Comparison of ENCODE assay signal across 12 cellular contexts in genomic region chr1:202106340-202107284, GRCh38. TPM values are rescaled to one million over a fixed set of nuclear protein-coding genes. Genes with fewer than 3 reads are reported as not detected.
DNase-seq lines count a peak whose midpoint lies in the region; ATAC-seq, FAIRE-seq and TF ChIP-seq lines count a peak whose summit lies in the region.
"Had no signal": no experiment of that assay in that cellular context is flagged by ENCODE, and none has a peak within 500 bp of the region (broad histone marks: within the 10 kb centered on the region; RNA-seq: fewer than 3 reads in every experiment).

No MANE protein-coding gene starts in this region.

- no peaks in the 10 kb centered on the region for H4K20me1 ChIP-seq in HepG2 (ENCODE audit: insufficient read depth, low read length)

- peak; percentile 23 for ATAC-seq in HepG2
- no peak for ATAC-seq in HG02973 (IDR thresholded peaks at IDR 0.05; ENCODE audit: unreplicated experiment)

- TF ChIP-seq EP300 in HepG2 (IDR thresholded peaks at IDR 0.05; ENCODE audit: low read depth in 2 of 2, low read length in 2 of 2) (no peak), HepG2 (CRISPR knock-in tag; IDR thresholded peaks at IDR 0.05; ENCODE audit: borderline replicate concordance) (no peak)

- TF ChIP-seq CTCF in 22Rv1 (IDR thresholded peaks at IDR 0.05) (no peak), VCaP (conservative IDR thresholded peaks at IDR 0.05) (no peak), HepG2 (CRISPR knock-in tag; IDR thresholded peaks at IDR 0.05) (no peak)

- intact Hi-C loops in HepG2 (cut with micrococcal nuclease; ENCODE audit: unreplicated experiment), result no loop called here

- H3K79me2 ChIP-seq in HepG2 (ENCODE audit: insufficient read depth, low read length), result no peaks in the 10 kb centered on the region

- H3K9me3 ChIP-seq in HUES64 (ENCODE audit: insufficient read depth, low read depth, low read length) (no peaks in the 10 kb centered on the region), HepG2 (ENCODE audit: low read length) (no peaks in the 10 kb centered on the region)
- H3K9me3 ChIP-seq: SJCRH30 had no signal

- BruUV-seq in HepG2 (replicated peaks; lab: Mats Ljungman, UMichigan), result no TSS peak

- in situ Hi-C loops in HepG2 (cut with HindIII; ENCODE audit: extremely low pct_ligation_motif_present, low pct_unique_long_range_greater_than_20kb), result no loop called here

- 80% methylated on average over 11 of the region's 11 CpGs for WGBS in HUES64
- 21% methylated on average over 7 of the region's 11 CpGs for WGBS in HepG2 (ENCODE audit: low lambda C conversion rate)

- CTCF ChIA-PET in HepG2 (lab: Yijun Ruan, JAX; ENCODE audit: low intra/inter-chr PET ratio, low total read pairs), result no interaction called here

- FAIRE-seq in HepG2 (lab: Jason Lieb, UNC), result no peak

- H3K36me3 ChIP-seq in HUES64 (ENCODE audit: insufficient read depth, low read length), result no peaks in the 10 kb centered on the region
- no peaks in the 10 kb centered on the region for H3K36me3 ChIP-seq in HepG2 (replicated peaks in 1 of 2; ENCODE audit: control insufficient read depth in 1 of 2, insufficient read depth in 2 of 2, low read length in 2 of 2)
- H3K36me3 ChIP-seq: SJCRH30 had no signal

- H3K9ac ChIP-seq in HUES64 (ENCODE audit: low read depth, low read length) (peak overlapping the region; percentile 20; the same call in 1 of the 2 replicates), HepG2 (ENCODE audit: insufficient read depth, low read depth, low read length) (no peak overlapping the region)

- peak overlapping the region; percentile 24; the same call in 1 of the 2 replicates for H3K4me2 ChIP-seq in HepG2 (ENCODE audit: low read depth, low read length)

- TF ChIP-seq POLR2A in HepG2 (IDR thresholded peaks at IDR 0.05; ENCODE audit: insufficient read depth in 1 of 2, low read depth in 2 of 2, low read length in 2 of 2), result no peak

- POLR2A ChIA-PET in HepG2 (lab: Yijun Ruan, JAX), result interaction anchor here (2.0 to 4.0 kb wide), 2 partner anchors 20 to 96 kb away, joined by 11 to 22 read pairs; partner anchors contain the start of gene ELF3

- H3K4me1 ChIP-seq in HUES64 (ENCODE audit: insufficient read depth, low read length) (peaks cover 19% of the 10 kb centered on the region), HepG2 (ENCODE audit: insufficient read depth, low read length) (peaks cover 54% of the 10 kb centered on the region)

- H3K27me3 ChIP-seq in HUES64 (ENCODE audit: insufficient read depth, low read length) (no peaks in the 10 kb centered on the region), HepG2 (ENCODE audit: control insufficient read depth in 1 of 2, insufficient read depth in 2 of 2, low read length in 2 of 2) (peaks cover 3 to 5% of the 10 kb centered on the region in 2 experiments; a peak in 2 of 5 replicates)

- no peak for TF ChIP-seq RAD21 in HepG2 (CRISPR knock-in tag; IDR thresholded peaks at IDR 0.05)

- H3K4me3 ChIP-seq in HUES64 (ENCODE audit: low read length), result no peak overlapping the region
- H3K4me3 ChIP-seq in HepG2 (replicated peaks in 1 of 3; ENCODE audit: insufficient read depth in 1 of 3, low read depth in 2 of 3, low read length in 3 of 3), result no peak overlapping the region
- H3K4me3 ChIP-seq: SJCRH30 had no signal

- DNase-seq in HepG2 (ENCODE audit: low spot score), result no peak
- no peak for DNase-seq in RKO (ENCODE audit: low spot score)
- no peak for DNase-seq in central memory CD4-positive, alpha-beta T cell
- no peak for DNase-seq in stimulated activated CD8-positive, alpha-beta memory T cell treated with anti-CD3 and anti-CD28 coated beads, Interleukin-4, amount 100 ng/mL, for 48 hours
- DNase-seq: hypothalamus, posterior cingulate gyrus had no signal

- peak overlapping the region; percentile 63 for H3K27ac ChIP-seq in 22Rv1
- peak overlapping the region; percentile 57 for H3K27ac ChIP-seq in HUES64 (ENCODE audit: low read depth, low read length)
- H3K27ac ChIP-seq in VCaP, result peak overlapping the region; percentile 41; the same call in 1 of the 2 replicates
- H3K27ac ChIP-seq in HepG2 (ENCODE audit: extremely low read length, insufficient read depth, low read length), result no peak overlapping the region
- H3K27ac ChIP-seq: SJCRH30 had no signal

- no peak overlapping the region for H2AFZ ChIP-seq in HepG2 (ENCODE audit: low read length)

RNA-seq across cellular contexts. Expression of gene GPR37L1, which starts 16.1 kb away (rescaled TPM):
- 0.05 TPM for polyA plus RNA-seq in HUES64 (2013, experiment 1 of 2)
- polyA plus RNA-seq in HUES64 (2013, experiment 2 of 2), result 0.06 TPM
- total RNA-seq in HepG2 (2016; rRNA removed; fragmentation: Illumina TruSeq; extraction: Trizol), result not detected in 2 replicates
- total RNA-seq in HepG2 (2016; cell fraction: cytosol; rRNA removed; fragmentation: Illumina TruSeq; extraction: Trizol; ENCODE audit: low read depth), result not detected in 2 replicates
- total RNA-seq in HepG2 (2016; cell fraction: insoluble cytoplasmic fraction; rRNA removed; fragmentation: Illumina TruSeq; extraction: Trizol), result not detected in 2 replicates
- total RNA-seq in HepG2 (2016; cell fraction: membrane; rRNA removed; fragmentation: Illumina TruSeq; extraction: Trizol), result not detected in 2 replicates
- not detected in 2 replicates for total RNA-seq in HepG2 (2016; cell fraction: nucleus; rRNA removed; fragmentation: Illumina TruSeq; extraction: Trizol)
- polyA plus RNA-seq in HepG2 (2011; rRNA removed), result 0.12 and 0.13 TPM in 2 replicates
- 0.08 and 0.09 TPM in 2 replicates for polyA plus RNA-seq in HepG2 (2011; cell fraction: cytosol; rRNA removed)
- 0.19 and 0.21 TPM in 2 replicates for polyA plus RNA-seq in HepG2 (2011; cell fraction: nucleus; rRNA removed)
- polyA plus RNA-seq in HepG2 (2012), result 0.03 and 0.05 TPM in 2 replicates
- polyA plus RNA-seq in HepG2 (2016; cell fraction: cytosol; fragmentation: Illumina TruSeq; extraction: Trizol; ENCODE audit: low read depth), result not detected in 2 replicates
- polyA plus RNA-seq in HepG2 (2016; cell fraction: insoluble cytoplasmic fraction; fragmentation: Illumina TruSeq; extraction: Trizol; ENCODE audit: low read depth), result not detected in 2 replicates
- not detected in 2 replicates for polyA plus RNA-seq in HepG2 (2016; cell fraction: membrane; fragmentation: Illumina TruSeq; extraction: Trizol; ENCODE audit: low read depth)
- polyA plus RNA-seq in HepG2 (2016; cell fraction: nucleus; fragmentation: Illumina TruSeq; extraction: Trizol; ENCODE audit: insufficient read depth, low read depth), result not detected in 2 replicates
- 0.20 and 0.21 TPM in 2 replicates for polyA minus RNA-seq in HepG2 (2011; rRNA and poly(A)+ RNA removed; ENCODE audit: low replicate concordance)
- polyA minus RNA-seq in HepG2 (2011; cell fraction: cytosol; rRNA and poly(A)+ RNA removed), result not detected in 2 replicates
- polyA minus RNA-seq in HepG2 (2011; cell fraction: nucleus; rRNA and poly(A)+ RNA removed), result 0.12 TPM in 1 of 2 replicates, not detected in the other
- total RNA-seq: activated CD8-positive, alpha-beta memory T cell treated with anti-CD3 and anti-CD28 coated beads for 36 hours had no signal

RNA-seq across cellular contexts. Expression of gene ARL8A, which starts 37.9 kb away (rescaled TPM):
- polyA plus RNA-seq in HUES64 (2013, experiment 1 of 2), result 31.7 TPM
- polyA plus RNA-seq in HUES64 (2013, experiment 2 of 2), result 33.0 TPM
- 2.2 and 2.7 TPM in 2 replicates for total RNA-seq in HepG2 (2016; rRNA removed; fragmentation: Illumina TruSeq; extraction: Trizol)
- total RNA-seq in HepG2 (2016; cell fraction: cytosol; rRNA removed; fragmentation: Illumina TruSeq; extraction: Trizol; ENCODE audit: low read depth), result 1.4 and 1.7 TPM in 2 replicates
- 2.3 and 3.0 TPM in 2 replicates for total RNA-seq in HepG2 (2016; cell fraction: insoluble cytoplasmic fraction; rRNA removed; fragmentation: Illumina TruSeq; extraction: Trizol)
- 2.9 and 3.5 TPM in 2 replicates for total RNA-seq in HepG2 (2016; cell fraction: membrane; rRNA removed; fragmentation: Illumina TruSeq; extraction: Trizol)
- total RNA-seq in HepG2 (2016; cell fraction: nucleus; rRNA removed; fragmentation: Illumina TruSeq; extraction: Trizol), result 1.8 and 1.9 TPM in 2 replicates
- 18.8 and 23.4 TPM in 2 replicates for polyA plus RNA-seq in HepG2 (2011; rRNA removed)
- 16.2 and 20.4 TPM in 2 replicates for polyA plus RNA-seq in HepG2 (2011; cell fraction: cytosol; rRNA removed)
- 14.8 and 15.5 TPM in 2 replicates for polyA plus RNA-seq in HepG2 (2011; cell fraction: nucleus; rRNA removed)
- polyA plus RNA-seq in HepG2 (2012), result 3.9 and 8.1 TPM in 2 replicates
- polyA plus RNA-seq in HepG2 (2016; cell fraction: cytosol; fragmentation: Illumina TruSeq; extraction: Trizol; ENCODE audit: low read depth), result 1.6 and 2.1 TPM in 2 replicates
- 2.6 and 2.8 TPM in 2 replicates for polyA plus RNA-seq in HepG2 (2016; cell fraction: insoluble cytoplasmic fraction; fragmentation: Illumina TruSeq; extraction: Trizol; ENCODE audit: low read depth)
- polyA plus RNA-seq in HepG2 (2016; cell fraction: membrane; fragmentation: Illumina TruSeq; extraction: Trizol; ENCODE audit: low read depth), result 1.9 and 2.2 TPM in 2 replicates
- polyA plus RNA-seq in HepG2 (2016; cell fraction: nucleus; fragmentation: Illumina TruSeq; extraction: Trizol; ENCODE audit: insufficient read depth, low read depth), result 4.0 and 9.1 TPM in 2 replicates
- 7.2 and 18.3 TPM in 2 replicates for polyA minus RNA-seq in HepG2 (2011; rRNA and poly(A)+ RNA removed; ENCODE audit: low replicate concordance)
- 10.6 and 11.2 TPM in 2 replicates for polyA minus RNA-seq in HepG2 (2011; cell fraction: cytosol; rRNA and poly(A)+ RNA removed)
- polyA minus RNA-seq in HepG2 (2011; cell fraction: nucleus; rRNA and poly(A)+ RNA removed), result 5.2 and 6.1 TPM in 2 replicates

RNA-seq across cellular contexts. Expression of gene PTPN7, which starts 53.8 kb away (rescaled TPM):
- polyA plus RNA-seq in HUES64 (2013, experiment 1 of 2), result 0.20 TPM
- polyA plus RNA-seq in HUES64 (2013, experiment 2 of 2), result 0.13 TPM
- not detected in 2 replicates for total RNA-seq in HepG2 (2016; rRNA removed; fragmentation: Illumina TruSeq; extraction: Trizol)
- 0.18 TPM in 1 of 2 replicates, not detected in the other for total RNA-seq in HepG2 (2016; cell fraction: cytosol; rRNA removed; fragmentation: Illumina TruSeq; extraction: Trizol; ENCODE audit: low read depth)
- total RNA-seq in HepG2 (2016; cell fraction: insoluble cytoplasmic fraction; rRNA removed; fragmentation: Illumina TruSeq; extraction: Trizol), result not detected in 2 replicates
- not detected in 2 replicates for total RNA-seq in HepG2 (2016; cell fraction: membrane; rRNA removed; fragmentation: Illumina TruSeq; extraction: Trizol)
- total RNA-seq in HepG2 (2016; cell fraction: nucleus; rRNA removed; fragmentation: Illumina TruSeq; extraction: Trizol), result not detected in 2 replicates
- 0.05 TPM in 1 of 2 replicates, not detected in the other for polyA plus RNA-seq in HepG2 (2011; rRNA removed)
- 0.12 and 0.15 TPM in 2 replicates for polyA plus RNA-seq in HepG2 (2011; cell fraction: cytosol; rRNA removed)
- polyA plus RNA-seq in HepG2 (2011; cell fraction: nucleus; rRNA removed), result 0.05 TPM in 1 of 2 replicates, not detected in the other
- not detected in 2 replicates for polyA plus RNA-seq in HepG2 (2012)
- polyA plus RNA-seq in HepG2 (2016; cell fraction: cytosol; fragmentation: Illumina TruSeq; extraction: Trizol; ENCODE audit: low read depth), result 0.06 and 0.08 TPM in 2 replicates
- polyA plus RNA-seq in HepG2 (2016; cell fraction: insoluble cytoplasmic fraction; fragmentation: Illumina TruSeq; extraction: Trizol; ENCODE audit: low read depth), result not detected in 2 replicates
- polyA plus RNA-seq in HepG2 (2016; cell fraction: membrane; fragmentation: Illumina TruSeq; extraction: Trizol; ENCODE audit: low read depth), result not detected in 2 replicates
- polyA plus RNA-seq in HepG2 (2016; cell fraction: nucleus; fragmentation: Illumina TruSeq; extraction: Trizol; ENCODE audit: insufficient read depth, low read depth), result not detected in 2 replicates
- 0.12 and 1.5 TPM in 2 replicates for polyA minus RNA-seq in HepG2 (2011; rRNA and poly(A)+ RNA removed; ENCODE audit: low replicate concordance)
- not detected in 2 replicates for polyA minus RNA-seq in HepG2 (2011; cell fraction: cytosol; rRNA and poly(A)+ RNA removed)
- polyA minus RNA-seq in HepG2 (2011; cell fraction: nucleus; rRNA and poly(A)+ RNA removed), result not detected in 2 replicates
